In the genomic region with DNA sequence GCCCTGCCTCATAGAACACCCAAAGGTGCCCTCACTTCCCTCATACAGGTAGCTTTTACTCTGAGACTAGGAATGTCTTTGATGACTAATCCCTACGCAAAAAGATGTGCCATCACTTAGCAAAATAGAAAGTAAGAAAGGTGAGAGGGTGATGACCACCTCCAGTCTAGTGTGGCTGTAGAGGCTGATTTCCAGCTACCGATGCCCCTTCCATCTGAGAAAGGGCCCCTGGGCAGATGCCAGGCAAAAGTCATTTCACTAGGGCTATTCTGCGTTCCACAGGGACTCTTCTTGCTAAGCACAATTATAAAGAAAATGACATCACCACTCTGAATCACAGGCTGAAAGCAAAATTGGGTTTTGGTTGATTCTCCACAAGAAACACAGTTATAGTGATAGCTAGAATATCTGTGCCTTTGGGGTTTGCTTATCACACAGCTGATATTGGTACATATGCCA, we compare ENCODE assay signal across 9 cellular contexts.
DNase-seq lines count a peak whose midpoint lies in the region; ATAC-seq, FAIRE-seq and TF ChIP-seq lines count a peak whose summit lies in the region.
"Had no signal": no experiment of that assay in that cellular context is flagged by ENCODE, and none has a peak within 500 bp of the region (broad histone marks: within the 10 kb centered on the region; RNA-seq: fewer than 3 reads in every experiment).

No MANE protein-coding gene starts in this region.

- H3K27ac ChIP-seq in CD8-positive, alpha-beta memory T cell (ENCODE audit: low read depth, low read length) = no peak overlapping the region
- H3K27ac ChIP-seq in endothelial cell of umbilical vein (ENCODE audit: insufficient read depth, low read depth, low read length) (no peak overlapping the region), smooth muscle cell (ENCODE audit: low read depth) (peak overlapping the region; percentile 80)

- no peak for TF ChIP-seq POLR2A in endothelial cell of umbilical vein (IDR thresholded peaks at IDR 0.05; ENCODE audit: low read depth, low read length)

- no peaks in the 10 kb centered on the region for H3K27me3 ChIP-seq in CD8-positive, alpha-beta memory T cell (ENCODE audit: insufficient read depth, low read length, poor library complexity, severe bottlenecking)
- H3K27me3 ChIP-seq in endothelial cell of umbilical vein (ENCODE audit: control insufficient read depth in 2 of 2, insufficient read depth in 2 of 2, low read length in 2 of 2) (no peaks in the 10 kb centered on the region), smooth muscle cell (ENCODE audit: low read depth) (no peaks in the 10 kb centered on the region)

- no peak overlapping the region for H3K4me2 ChIP-seq in endothelial cell of umbilical vein (ENCODE audit: insufficient read depth, low read length)
- H3K4me2 ChIP-seq in smooth muscle cell = peak overlapping the region; percentile 96

- H4K20me1 ChIP-seq in endothelial cell of umbilical vein (replicated peaks; ENCODE audit: control insufficient read depth, extremely low read depth, insufficient read depth, low read length) (peaks cover 2% of the 10 kb centered on the region), smooth muscle cell (ENCODE audit: low read depth) (peaks cover 94% of the 10 kb centered on the region)

- H3K9me3 Mint-ChIP-seq in CD8-positive, alpha-beta memory T cell = no peaks in the 10 kb centered on the region
- H3K9me3 Mint-ChIP-seq: natural killer cell treated with Interleukin-12 subunit alpha and Interleukin-12 subunit beta and Interleukin-15 and Interleukin-18, amount 100 ng/mL, for 72 hours had no signal

- no peaks in the 10 kb centered on the region for H3K27me3 Mint-ChIP-seq in CD8-positive, alpha-beta memory T cell
- no peaks in the 10 kb centered on the region for H3K27me3 Mint-ChIP-seq in T-helper 17 cell
- H3K27me3 Mint-ChIP-seq: natural killer cell treated with Interleukin-12 subunit alpha and Interleukin-12 subunit beta and Interleukin-15 and Interleukin-18, amount 100 ng/mL, for 72 hours had no signal

- no peak for TF ChIP-seq CTCF in endothelial cell of umbilical vein (IDR thresholded peaks at IDR 0.05; ENCODE audit: extremely low read depth in 1 of 2, insufficient read depth in 1 of 2, low read depth in 1 of 2, low read length in 2 of 2)
- no peak for TF ChIP-seq CTCF in smooth muscle cell (IDR thresholded peaks at IDR 0.05; ENCODE audit: borderline replicate concordance, insufficient read depth, poor library complexity, severe bottlenecking)

- no peaks in the 10 kb centered on the region for H3K9me1 ChIP-seq in endothelial cell of umbilical vein (replicated peaks; ENCODE audit: control insufficient read depth, extremely low read depth, insufficient read depth, low read length)

- H2AFZ ChIP-seq in endothelial cell of umbilical vein (ENCODE audit: low read depth, low read length) = no peak overlapping the region
- no peak overlapping the region for H2AFZ ChIP-seq in smooth muscle cell (ENCODE audit: low read depth)

- intact Hi-C loops in endothelial cell of umbilical vein (cut with micrococcal nuclease) = no loop called here

- H3K27ac Mint-ChIP-seq in CD8-positive, alpha-beta memory T cell = peak overlapping the region; percentile 0 to 96 (median 40)
- peak overlapping the region; percentile 92 for H3K27ac Mint-ChIP-seq in T-helper 17 cell

- no peak for DNase-seq in CD8-positive, alpha-beta memory T cell
- DNase-seq in T-helper 17 cell (no peak), endothelial cell of umbilical vein (ENCODE audit: low read depth, low spot score) (no peak), smooth muscle cell (lab: John Stamatoyannopoulos, UW; ENCODE audit: unreplicated experiment) (no peak), germinal center (ENCODE audit: low spot score) (no peak), hepatic stellate cell (ENCODE audit: low spot score) (no peak), HuH-7.5 (ENCODE audit: low spot score) (no peak)

- H3K4me1 ChIP-seq in CD8-positive, alpha-beta memory T cell (ENCODE audit: insufficient read depth, low read length) = peaks cover 43% of the 10 kb centered on the region
- H3K4me1 ChIP-seq in endothelial cell of umbilical vein (ENCODE audit: control insufficient read depth, extremely low read depth, insufficient read depth, low read length) = peaks cover 37% of the 10 kb centered on the region
- H3K4me1 ChIP-seq in smooth muscle cell (ENCODE audit: low read depth) = peaks cover 54% of the 10 kb centered on the region

- no peaks in the 10 kb centered on the region for H3K9me3 ChIP-seq in CD8-positive, alpha-beta memory T cell (ENCODE audit: low read length)
- H3K9me3 ChIP-seq in T-helper 17 cell (ENCODE audit: control insufficient read depth, low read length, poor library complexity, severe bottlenecking) = no peaks in the 10 kb centered on the region
- H3K9me3 ChIP-seq in endothelial cell of umbilical vein (replicated peaks; ENCODE audit: control insufficient read depth, insufficient read depth, low read length) = no peaks in the 10 kb centered on the region
- no peaks in the 10 kb centered on the region for H3K9me3 ChIP-seq in smooth muscle cell (replicated peaks; ENCODE audit: low read depth)

- WGBS in smooth muscle cell (ENCODE audit: low lambda C conversion rate) = 66% methylated on average over 3 of the region's 3 CpGs

- H3K36me3 Mint-ChIP-seq in CD8-positive, alpha-beta memory T cell = peaks cover 0 to 31% (median 5%) of the 10 kb centered on the region in 3 donors
- H3K36me3 Mint-ChIP-seq in T-helper 17 cell (ENCODE audit: low read depth) = peaks cover 3% of the 10 kb centered on the region
- H3K36me3 Mint-ChIP-seq: natural killer cell treated with Interleukin-12 subunit alpha and Interleukin-12 subunit beta and Interleukin-15 and Interleukin-18, amount 100 ng/mL, for 72 hours had no signal

- peaks cover 15% of the 10 kb centered on the region for H3F3A ChIP-seq in smooth muscle cell (ENCODE audit: low read depth)

- no peak for FAIRE-seq in endothelial cell of umbilical vein (lab: Jason Lieb, UNC)

- no TSS peak for BruUV-seq in endothelial cell of umbilical vein (replicated peaks; lab: Mats Ljungman, UMichigan)

- POLR2A ChIA-PET in CD8-positive, alpha-beta memory T cell (lab: Charles Lee) = no interaction called here
- POLR2A ChIA-PET in endothelial cell of umbilical vein (lab: Charles Lee) = no interaction called here

- dilution Hi-C loops in endothelial cell of umbilical vein (cut with MboI; ENCODE audit: extremely low pct_ligation_motif_present, low sequenced_read_pairs) = no loop called here

- H3K4me3 ChIP-seq in CD8-positive, alpha-beta memory T cell (ENCODE audit: low read length) = no peak overlapping the region
- no peak overlapping the region for H3K4me3 ChIP-seq in endothelial cell of umbilical vein (replicated peaks in 1 of 3; ENCODE audit: insufficient read depth in 1 of 3, low read depth in 1 of 3, low read length in 3 of 3)
- no peak overlapping the region for H3K4me3 ChIP-seq in smooth muscle cell

- ATAC-seq in T-helper 17 cell = no peak
- ATAC-seq in HG03439 (IDR thresholded peaks at IDR 0.05; ENCODE audit: unreplicated experiment) = no peak

- peak overlapping the region in 2 of 7 donors; percentile 6 to 62 for H3K4me3 Mint-ChIP-seq in CD8-positive, alpha-beta memory T cell
- H3K4me3 Mint-ChIP-seq in T-helper 17 cell = no peak overlapping the region
- H3K4me3 Mint-ChIP-seq: natural killer cell treated with Interleukin-12 subunit alpha and Interleukin-12 subunit beta and Interleukin-15 and Interleukin-18, amount 100 ng/mL, for 72 hours had no signal

- H3K36me3 ChIP-seq in CD8-positive, alpha-beta memory T cell (ENCODE audit: insufficient read depth, low read length) = peaks cover 6% of the 10 kb centered on the region
- H3K36me3 ChIP-seq in endothelial cell of umbilical vein (ENCODE audit: control insufficient read depth in 2 of 2, extremely low read depth in 1 of 2, insufficient read depth in 2 of 2, low read length in 2 of 2) = peaks cover 0 to 10% of the 10 kb centered on the region in 2 experiments
- H3K36me3 ChIP-seq in smooth muscle cell (ENCODE audit: low read depth) = no peaks in the 10 kb centered on the region

- peaks cover 60 to 79% (median 62%) of the 10 kb centered on the region in 3 donors for H3K4me1 Mint-ChIP-seq in CD8-positive, alpha-beta memory T cell
- H3K4me1 Mint-ChIP-seq in T-helper 17 cell = peaks cover 54% of the 10 kb centered on the region

- H3K79me2 ChIP-seq in endothelial cell of umbilical vein (ENCODE audit: control insufficient read depth, insufficient read depth, low read length) (peaks cover 74% of the 10 kb centered on the region), smooth muscle cell (ENCODE audit: low read depth) (peaks cover 97% of the 10 kb centered on the region)

- CTCF ChIA-PET in CD8-positive, alpha-beta memory T cell (lab: Charles Lee) = interaction anchor here (0.6 to 1.4 kb wide), 5 partner anchors 12 to 1228 kb away, joined by 3 to 5 read pairs (median 3); no protein-coding TSS in a partner anchor
- CTCF ChIA-PET in endothelial cell of umbilical vein (lab: Charles Lee) = interaction anchor here (2.7 to 6.2 kb wide), 2 partner anchors 12 to 30 kb away, joined by 12 to 64 read pairs; no protein-coding TSS in a partner anchor

- H3K9ac ChIP-seq in endothelial cell of umbilical vein (replicated peaks; ENCODE audit: extremely low read depth, insufficient read depth, low read length) (no peak overlapping the region), smooth muscle cell (ENCODE audit: low read depth) (peak overlapping the region; percentile 40)

TF ChIP-seq in endothelial cell of umbilical vein, 7 proteins besides CTCF, POLR2A, EP300 and RAD21:
- TF ChIP-seq JUN (IDR thresholded peaks at IDR 0.05; ENCODE audit: borderline replicate concordance, insufficient read depth, insufficient read length, low read depth) (peak; percentile 5), FOS (IDR thresholded peaks at IDR 0.05; ENCODE audit: borderline replicate concordance, insufficient read depth, low read length) (no peak)
